In genomic region chr3:115814778-115815380, GRCh38 we compare ENCODE assay signal across 8 cellular contexts.
DNase-seq lines count a peak whose midpoint lies in the region; ATAC-seq and TF ChIP-seq lines count a peak whose summit lies in the region.

No MANE protein-coding gene starts in this region.

- no peaks in the 10 kb centered on the region for H3K4me1 ChIP-seq in right lobe of liver

- H3K36me3 ChIP-seq in right lobe of liver: no peaks in the 10 kb centered on the region

- DNase-seq in ELF-1 (ENCODE audit: low read depth, low spot score) (peak; percentile 84), HFF-Myc (ENCODE audit: extremely low read depth, low read depth) (peak; percentile 72), NCI-H345 treated with DMSO at 0.1 percent for 48 hours (lab: John Stamatoyannopoulos, UW; ENCODE audit: unreplicated experiment) (peak; percentile 35), dermis blood vessel endothelial cell (peak; percentile 77), right lobe of liver (peak; percentile 61 to 71 (median 64))
- peak; percentile 90 for DNase-seq in activated CD4-positive, alpha-beta T cell treated with anti-CD3 and anti-CD28 coated beads, Interleukin-2, amount 10 ng/mL, durations not matched to agents 24 days and 14 days
- DNase-seq in stimulated activated CD4-positive, alpha-beta T cell treated with anti-CD3 and anti-CD28 coated beads, TNF-alpha, amount 100 ng/mL, for 48 hours (ENCODE audit: low read depth in 3 of 3): peak; percentile 38 to 46 (median 42)

- intact Hi-C loops in activated CD4-positive, alpha-beta T cell treated with anti-CD3 and anti-CD28 coated beads, Interleukin-2, amount 10 ng/mL, durations not matched to agents 24 days and 14 days (cut with micrococcal nuclease): loop anchor here (1.0 to 10.0 kb wide), 5 partner anchors 30 to 1660 kb away; no protein-coding TSS in a partner anchor
- intact Hi-C loops in right lobe of liver (cut with DNase I): no loop called here

- no peak overlapping the region for H3K27ac Mint-ChIP-seq in activated CD4-positive, alpha-beta T cell treated with anti-CD3 and anti-CD28 coated beads, Interleukin-2, amount 10 ng/mL, durations not matched to agents 24 days and 14 days

- H3K4me3 ChIP-seq in HFF-Myc (replicated peaks; ENCODE audit: low read depth, low read length) (no peak overlapping the region), right lobe of liver (no peak overlapping the region)

- no peak overlapping the region for H3K4me3 Mint-ChIP-seq in activated CD4-positive, alpha-beta T cell treated with anti-CD3 and anti-CD28 coated beads, Interleukin-2, amount 10 ng/mL, durations not matched to agents 24 days and 14 days

- peak; percentile 90 to 98 (median 94) for ATAC-seq in right lobe of liver
- no peak for ATAC-seq in HG03135 (IDR thresholded peaks at IDR 0.05; ENCODE audit: unreplicated experiment)

- no peaks in the 10 kb centered on the region for H3K27me3 ChIP-seq in right lobe of liver

- TF ChIP-seq POLR2A in right lobe of liver (IDR thresholded peaks at IDR 0.05): no peak

- no peaks in the 10 kb centered on the region for H3K9me3 ChIP-seq in right lobe of liver

- H3K36me3 Mint-ChIP-seq in activated CD4-positive, alpha-beta T cell treated with anti-CD3 and anti-CD28 coated beads, Interleukin-2, amount 10 ng/mL, durations not matched to agents 24 days and 14 days (ENCODE audit: low read depth): no peaks in the 10 kb centered on the region

- H3K27ac ChIP-seq in right lobe of liver: no peak overlapping the region

- 12% methylated on average over 8 of the region's 8 CpGs for WGBS in right lobe of liver (ENCODE audit: insufficient coverage, low coverage, low lambda C conversion rate, missing lambda C conversion rate)

- TF ChIP-seq CTCF in HFF-Myc (IDR thresholded peaks at IDR 0.05; ENCODE audit: low read depth, low read length, missing control alignments) (peak; percentile 86), right lobe of liver (IDR thresholded peaks at IDR 0.05) (peak; percentile 89 to 95 (median 92))

- no peaks in the 10 kb centered on the region for H3K9me3 Mint-ChIP-seq in activated CD4-positive, alpha-beta T cell treated with anti-CD3 and anti-CD28 coated beads, Interleukin-2, amount 10 ng/mL, durations not matched to agents 24 days and 14 days

- peaks cover 13% of the 10 kb centered on the region for H3K27me3 Mint-ChIP-seq in activated CD4-positive, alpha-beta T cell treated with anti-CD3 and anti-CD28 coated beads, Interleukin-2, amount 10 ng/mL, durations not matched to agents 24 days and 14 days

- H3K4me1 Mint-ChIP-seq in activated CD4-positive, alpha-beta T cell treated with anti-CD3 and anti-CD28 coated beads, Interleukin-2, amount 10 ng/mL, durations not matched to agents 24 days and 14 days: no peaks in the 10 kb centered on the region

Comparison
In these comparisons a context has a peak if more than half of its experiments do, and no peak if none do; other contexts are left out.
1. DNase-seq: peak in every context shown above with its lines; median percentile 90 in activated CD4-positive, alpha-beta T cell treated with anti-CD3 and anti-CD28 coated beads, Interleukin-2, amount 10 ng/mL, durations not matched to agents 24 days and 14 days; 84 in ELF-1; 77 in dermis blood vessel endothelial cell; 72 in HFF-Myc; 64 in right lobe of liver; 42 in stimulated activated CD4-positive, alpha-beta T cell treated with anti-CD3 and anti-CD28 coated beads, TNF-alpha, amount 100 ng/mL, for 48 hours; 35 in NCI-H345 treated with DMSO at 0.1 percent for 48 hours.